ENCODE assay signal across 12 cellular contexts in the genomic region with DNA sequence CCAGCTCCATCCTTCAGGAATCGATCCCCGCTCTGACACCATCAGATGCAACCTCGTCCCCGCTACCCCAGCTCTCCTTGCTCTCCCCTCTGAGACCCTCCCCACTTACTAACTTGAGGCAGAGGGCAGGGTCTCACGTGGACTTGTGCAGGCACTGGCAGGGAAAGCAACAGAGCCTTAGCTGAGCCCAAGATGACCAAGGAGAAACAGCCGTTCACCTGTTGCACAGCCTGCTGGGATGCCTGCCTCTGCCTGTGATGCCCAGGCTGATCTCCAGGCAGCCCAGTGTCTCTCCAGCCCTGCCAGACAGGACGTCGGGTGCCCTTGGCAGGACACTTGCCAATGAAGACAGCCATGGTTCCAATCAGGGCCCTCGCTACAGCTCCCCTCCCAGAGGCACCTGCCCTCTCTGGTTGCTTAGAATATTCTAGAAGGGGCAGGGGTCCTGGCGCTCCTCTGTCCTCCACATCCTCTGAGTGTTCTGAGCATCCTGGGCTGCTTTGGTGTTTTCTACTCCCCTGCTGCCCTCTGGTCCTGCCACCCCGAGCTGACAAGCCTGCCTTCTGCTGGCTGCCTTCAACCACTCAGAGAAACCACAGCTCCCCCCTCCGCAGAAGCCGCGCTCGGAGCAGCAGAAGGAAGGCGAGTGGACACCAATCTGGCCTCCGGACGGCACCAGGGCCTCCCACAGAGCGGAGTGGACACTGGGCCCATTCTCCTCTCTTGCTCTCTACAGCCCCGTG. TPM values are rescaled to one million over a fixed set of nuclear protein-coding genes. Genes with fewer than 3 reads are reported as not detected.
DNase-seq lines count a peak whose midpoint lies in the region; ATAC-seq and TF ChIP-seq lines count a peak whose summit lies in the region.
"Had no signal": no experiment of that assay in that cellular context is flagged by ENCODE, and none has a peak within 500 bp of the region (broad histone marks: within the 10 kb centered on the region; RNA-seq: fewer than 3 reads in every experiment).

No MANE protein-coding gene starts in this region.

- TF ChIP-seq CTCF in thoracic aorta (IDR thresholded peaks at IDR 0.05) (no peak), GM10266 (IDR thresholded peaks at IDR 0.05; ENCODE audit: control insufficient read depth, insufficient read depth, low read depth, missing control alignments) (no peak)

- no CpG with 5 or more reads among the region's 20 CpGs for whole genome bisulfite sequencing in neuronal stem cell (ENCODE audit: extremely low coverage in 2 of 2, insufficient read length in 2 of 2, insufficient replicate concordance in 1 of 2), 2 donors

- no peak overlapping the region for H4K91ac ChIP-seq in neuronal stem cell (ENCODE audit: low read depth, low read length, poor library complexity)

- H3K9me3 ChIP-seq in neuronal stem cell (replicated peaks in 1 of 2; ENCODE audit: control insufficient read depth in 2 of 2, insufficient read depth in 1 of 2, low read depth in 1 of 2, low read length in 2 of 2) (no peaks in the 10 kb centered on the region), thoracic aorta (no peaks in the 10 kb centered on the region)

- peaks cover 24% of the 10 kb centered on the region for H3K79me1 ChIP-seq in neuronal stem cell (ENCODE audit: low read depth, low read length)

- H3K14ac ChIP-seq in neuronal stem cell (ENCODE audit: low read length): peak overlapping the region; percentile 73

- H3K9ac ChIP-seq in neuronal stem cell (ENCODE audit: low read depth, low read length, poor library complexity): peak overlapping the region; percentile 46

- H2AK5ac ChIP-seq in neuronal stem cell (ENCODE audit: low read depth, low read length): peak overlapping the region; percentile 8

- H3K4me1 ChIP-seq in neuronal stem cell (ENCODE audit: control insufficient read depth in 2 of 2, insufficient read depth in 1 of 2, low read depth in 1 of 2, low read length in 2 of 2) (peaks cover 39 to 47% of the 10 kb centered on the region in 2 donors), thoracic aorta (ENCODE audit: control insufficient read depth in 1 of 2, low read depth in 2 of 2) (peaks cover 67 to 91% of the 10 kb centered on the region in 2 donors)

- no peak overlapping the region for H2BK120ac ChIP-seq in neuronal stem cell (ENCODE audit: low read depth, low read length)

- intact Hi-C loops in head of caudate nucleus (cut with DNase I): no loop called here

- no peak overlapping the region for H4K8ac ChIP-seq in neuronal stem cell (ENCODE audit: low read depth, low read length)

- ATAC-seq in thoracic aorta (ENCODE audit: insufficient number of reproducible peaks, low FRiP score, low read depth) (no peak), GM21515 (IDR thresholded peaks at IDR 0.05; ENCODE audit: unreplicated experiment) (no peak)
- no peak for ATAC-seq in stimulated activated naive CD8-positive, alpha-beta T cell treated with anti-CD3 and anti-CD28 coated beads, Interleukin-15, Interleukin-2, amounts not matched to agents 100 U/mL and 50 U/mL, for 24 hours

- peak overlapping the region; percentile 58 for H2BK12ac ChIP-seq in neuronal stem cell (ENCODE audit: low read length)

- peak overlapping the region; percentile 67 for H3K18ac ChIP-seq in neuronal stem cell (ENCODE audit: low read length)

- DNase-seq in amygdala (lab: John Stamatoyannopoulos, UW) (peak in 51 of 56 donors; percentile 33 to 91 (median 72)), head of caudate nucleus (peak; percentile 77 to 95 (median 87)), neuronal stem cell (ENCODE audit: low spot score) (no peak), thoracic aorta (ENCODE audit: low spot score) (no peak), NCI-H446 treated with DMSO at 0.1 percent for 48 hours (lab: John Stamatoyannopoulos, UW) (no peak), GM10266 (ENCODE audit: extremely low spot score) (no peak)
- DNase-seq in stimulated activated naive CD8-positive, alpha-beta T cell treated with anti-CD3 and anti-CD28 coated beads, Interleukin-15, Interleukin-2, amounts not matched to agents 100 U/mL and 50 U/mL, for 24 hours: no peak
- DNase-seq: activated CD4-positive, alpha-beta memory T cell treated with anti-CD3 and anti-CD28 coated beads, Interleukin-2, amount 10 ng/mL, durations not matched to agents 7 days and 5 days; NCI-H2081; T-helper 1 cell had no signal

- peak overlapping the region; percentile 13 for H3K23ac ChIP-seq in neuronal stem cell (ENCODE audit: low read depth, low read length, poor library complexity)

- H2BK5ac ChIP-seq in neuronal stem cell (ENCODE audit: low read length): peak overlapping the region; percentile 83

- peak overlapping the region; percentile 14 for H3K27ac ChIP-seq in neuronal stem cell (replicated peaks; ENCODE audit: low read length)
- peak overlapping the region; percentile 36 to 65 for H3K27ac ChIP-seq in thoracic aorta

- H3K36me3 ChIP-seq in neuronal stem cell (replicated peaks in 1 of 2; ENCODE audit: control insufficient read depth in 2 of 2, insufficient read depth in 2 of 2, low read length in 2 of 2) (peaks cover 6 to 8% of the 10 kb centered on the region in 2 donors), thoracic aorta (peaks cover 18% of the 10 kb centered on the region)

- H3K4ac ChIP-seq in neuronal stem cell (ENCODE audit: low read length): no peak overlapping the region

- H2AFZ ChIP-seq in neuronal stem cell (ENCODE audit: low read length): no peak overlapping the region

- no peak overlapping the region for H3K4me2 ChIP-seq in neuronal stem cell (ENCODE audit: insufficient read depth, low read length, poor library complexity, severe bottlenecking)

- peak overlapping the region; percentile 14 for H2BK15ac ChIP-seq in neuronal stem cell (ENCODE audit: low read length)

- H3K27me3 ChIP-seq in neuronal stem cell (ENCODE audit: control insufficient read depth in 3 of 3, insufficient read depth in 3 of 3, low read depth in 1 of 3, low read length in 3 of 3) (no peaks in the 10 kb centered on the region), thoracic aorta (replicated peaks; ENCODE audit: insufficient read depth) (no peaks in the 10 kb centered on the region)

- H3K4me3 ChIP-seq in neuronal stem cell (ENCODE audit: low read length in 2 of 2) (no peak overlapping the region), thoracic aorta (peak overlapping the region; percentile 38)

RNA-seq across cellular contexts. Expression of gene CEP295NL, which starts 6.7 kb away (rescaled TPM):
- polyA plus RNA-seq in neuronal stem cell (2013, experiment 1 of 2): 0.01 TPM
- polyA plus RNA-seq in neuronal stem cell (2013, experiment 2 of 2): 0.03 TPM
- 10 to 100 TPM in 1 of 2 donors, 1 to 10 TPM in 1; 6.8 to 13.0 TPM for total RNA-seq in thoracic aorta
- total RNA-seq: activated CD4-positive, alpha-beta memory T cell treated with anti-CD3 and anti-CD28 coated beads, Interleukin-2, amount 10 ng/mL, durations not matched to agents 7 days and 5 days had no signal
- polyA plus RNA-seq: neural cell had no signal

RNA-seq across cellular contexts. Expression of gene TIMP2, which starts 28.9 kb away (rescaled TPM):
- polyA plus RNA-seq in neuronal stem cell (2013, experiment 1 of 2): 45.1 TPM
- polyA plus RNA-seq in neuronal stem cell (2013, experiment 2 of 2): 45.9 TPM
- 100 to 1,000 TPM; 475 to 619 TPM for total RNA-seq in thoracic aorta

RNA-seq across cellular contexts. Expression of gene USP36, which starts 55.6 kb away (rescaled TPM):
- polyA plus RNA-seq in neuronal stem cell (2013, experiment 1 of 2): 21.1 TPM
- polyA plus RNA-seq in neuronal stem cell (2013, experiment 2 of 2): 23.6 TPM
- total RNA-seq in thoracic aorta: 10 to 100 TPM; 40.3 to 95.9 TPM

Comparison
In these comparisons a context has a peak if more than half of its experiments do, and no peak if none do; other contexts are left out.
1. DNase-seq: peak in amygdala (51 of 56) and head of caudate nucleus (42 of 42); none in neuronal stem cell (single experiment), thoracic aorta (single experiment), stimulated activated naive CD8-positive, alpha-beta T cell treated with anti-CD3 and anti-CD28 coated beads, Interleukin-15, Interleukin-2, amounts not matched to agents 100 U/mL and 50 U/mL, for 24 hours (single experiment), NCI-H446 treated with DMSO at 0.1 percent for 48 hours (single experiment) and GM10266 (single experiment).